In the genomic region with DNA sequence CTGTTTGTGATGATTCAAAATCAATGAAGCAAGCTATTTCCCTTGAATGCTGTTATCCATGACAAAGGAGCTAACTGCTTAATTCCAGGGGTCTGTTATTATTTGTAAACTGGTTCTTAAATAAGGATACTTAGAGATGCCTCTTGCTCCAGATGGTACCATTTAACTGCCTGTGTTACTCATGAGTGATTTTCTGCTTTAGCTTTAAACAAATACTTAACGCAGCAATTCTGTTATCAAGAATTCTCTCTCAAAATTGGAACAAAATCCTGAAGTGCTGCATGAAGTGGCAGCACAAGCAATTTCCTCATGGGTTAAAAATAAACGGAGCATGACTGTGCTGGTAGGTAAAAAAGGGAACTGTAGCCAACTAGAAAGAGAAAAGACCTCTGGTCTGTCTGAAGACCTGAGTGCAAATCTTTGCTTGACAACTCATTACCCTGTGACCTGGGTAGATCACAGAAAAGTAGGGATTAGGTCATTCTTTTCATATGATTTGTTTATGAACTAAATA, we compare ENCODE assay signal across 1 cellular context.
TF ChIP-seq lines count a peak whose summit lies in the region.

No MANE protein-coding gene starts in this region.

TF ChIP-seq in H1, 55 proteins besides CTCF, POLR2A, EP300 and RAD21 (continued from another document):
- TF ChIP-seq, protein P1, sequence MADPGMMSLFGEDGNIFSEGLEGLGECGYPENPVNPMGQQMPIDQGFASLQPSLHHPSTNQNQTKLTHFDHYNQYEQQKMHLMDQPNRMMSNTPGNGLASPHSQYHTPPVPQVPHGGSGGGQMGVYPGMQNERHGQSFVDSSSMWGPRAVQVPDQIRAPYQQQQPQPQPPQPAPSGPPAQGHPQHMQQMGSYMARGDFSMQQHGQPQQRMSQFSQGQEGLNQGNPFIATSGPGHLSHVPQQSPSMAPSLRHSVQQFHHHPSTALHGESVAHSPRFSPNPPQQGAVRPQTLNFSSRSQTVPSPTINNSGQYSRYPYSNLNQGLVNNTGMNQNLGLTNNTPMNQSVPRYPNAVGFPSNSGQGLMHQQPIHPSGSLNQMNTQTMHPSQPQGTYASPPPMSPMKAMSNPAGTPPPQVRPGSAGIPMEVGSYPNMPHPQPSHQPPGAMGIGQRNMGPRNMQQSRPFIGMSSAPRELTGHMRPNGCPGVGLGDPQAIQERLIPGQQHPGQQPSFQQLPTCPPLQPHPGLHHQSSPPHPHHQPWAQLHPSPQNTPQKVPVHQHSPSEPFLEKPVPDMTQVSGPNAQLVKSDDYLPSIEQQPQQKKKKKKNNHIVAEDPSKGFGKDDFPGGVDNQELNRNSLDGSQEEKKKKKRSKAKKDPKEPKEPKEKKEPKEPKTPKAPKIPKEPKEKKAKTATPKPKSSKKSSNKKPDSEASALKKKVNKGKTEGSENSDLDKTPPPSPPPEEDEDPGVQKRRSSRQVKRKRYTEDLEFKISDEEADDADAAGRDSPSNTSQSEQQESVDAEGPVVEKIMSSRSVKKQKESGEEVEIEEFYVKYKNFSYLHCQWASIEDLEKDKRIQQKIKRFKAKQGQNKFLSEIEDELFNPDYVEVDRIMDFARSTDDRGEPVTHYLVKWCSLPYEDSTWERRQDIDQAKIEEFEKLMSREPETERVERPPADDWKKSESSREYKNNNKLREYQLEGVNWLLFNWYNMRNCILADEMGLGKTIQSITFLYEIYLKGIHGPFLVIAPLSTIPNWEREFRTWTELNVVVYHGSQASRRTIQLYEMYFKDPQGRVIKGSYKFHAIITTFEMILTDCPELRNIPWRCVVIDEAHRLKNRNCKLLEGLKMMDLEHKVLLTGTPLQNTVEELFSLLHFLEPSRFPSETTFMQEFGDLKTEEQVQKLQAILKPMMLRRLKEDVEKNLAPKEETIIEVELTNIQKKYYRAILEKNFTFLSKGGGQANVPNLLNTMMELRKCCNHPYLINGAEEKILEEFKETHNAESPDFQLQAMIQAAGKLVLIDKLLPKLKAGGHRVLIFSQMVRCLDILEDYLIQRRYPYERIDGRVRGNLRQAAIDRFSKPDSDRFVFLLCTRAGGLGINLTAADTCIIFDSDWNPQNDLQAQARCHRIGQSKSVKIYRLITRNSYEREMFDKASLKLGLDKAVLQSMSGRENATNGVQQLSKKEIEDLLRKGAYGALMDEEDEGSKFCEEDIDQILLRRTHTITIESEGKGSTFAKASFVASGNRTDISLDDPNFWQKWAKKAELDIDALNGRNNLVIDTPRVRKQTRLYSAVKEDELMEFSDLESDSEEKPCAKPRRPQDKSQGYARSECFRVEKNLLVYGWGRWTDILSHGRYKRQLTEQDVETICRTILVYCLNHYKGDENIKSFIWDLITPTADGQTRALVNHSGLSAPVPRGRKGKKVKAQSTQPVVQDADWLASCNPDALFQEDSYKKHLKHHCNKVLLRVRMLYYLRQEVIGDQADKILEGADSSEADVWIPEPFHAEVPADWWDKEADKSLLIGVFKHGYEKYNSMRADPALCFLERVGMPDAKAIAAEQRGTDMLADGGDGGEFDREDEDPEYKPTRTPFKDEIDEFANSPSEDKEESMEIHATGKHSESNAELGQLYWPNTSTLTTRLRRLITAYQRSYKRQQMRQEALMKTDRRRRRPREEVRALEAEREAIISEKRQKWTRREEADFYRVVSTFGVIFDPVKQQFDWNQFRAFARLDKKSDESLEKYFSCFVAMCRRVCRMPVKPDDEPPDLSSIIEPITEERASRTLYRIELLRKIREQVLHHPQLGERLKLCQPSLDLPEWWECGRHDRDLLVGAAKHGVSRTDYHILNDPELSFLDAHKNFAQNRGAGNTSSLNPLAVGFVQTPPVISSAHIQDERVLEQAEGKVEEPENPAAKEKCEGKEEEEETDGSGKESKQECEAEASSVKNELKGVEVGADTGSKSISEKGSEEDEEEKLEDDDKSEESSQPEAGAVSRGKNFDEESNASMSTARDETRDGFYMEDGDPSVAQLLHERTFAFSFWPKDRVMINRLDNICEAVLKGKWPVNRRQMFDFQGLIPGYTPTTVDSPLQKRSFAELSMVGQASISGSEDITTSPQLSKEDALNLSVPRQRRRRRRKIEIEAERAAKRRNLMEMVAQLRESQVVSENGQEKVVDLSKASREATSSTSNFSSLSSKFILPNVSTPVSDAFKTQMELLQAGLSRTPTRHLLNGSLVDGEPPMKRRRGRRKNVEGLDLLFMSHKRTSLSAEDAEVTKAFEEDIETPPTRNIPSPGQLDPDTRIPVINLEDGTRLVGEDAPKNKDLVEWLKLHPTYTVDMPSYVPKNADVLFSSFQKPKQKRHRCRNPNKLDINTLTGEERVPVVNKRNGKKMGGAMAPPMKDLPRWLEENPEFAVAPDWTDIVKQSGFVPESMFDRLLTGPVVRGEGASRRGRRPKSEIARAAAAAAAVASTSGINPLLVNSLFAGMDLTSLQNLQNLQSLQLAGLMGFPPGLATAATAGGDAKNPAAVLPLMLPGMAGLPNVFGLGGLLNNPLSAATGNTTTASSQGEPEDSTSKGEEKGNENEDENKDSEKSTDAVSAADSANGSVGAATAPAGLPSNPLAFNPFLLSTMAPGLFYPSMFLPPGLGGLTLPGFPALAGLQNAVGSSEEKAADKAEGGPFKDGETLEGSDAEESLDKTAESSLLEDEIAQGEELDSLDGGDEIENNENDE (IDR thresholded peaks at IDR 0.05; ENCODE audit: insufficient replicate concordance, low read length): peak; percentile 52
- TF ChIP-seq POU5F1 (IDR thresholded peaks at IDR 0.05; ENCODE audit: low read depth, low read length) (peak; percentile 51; the same call in 1 of the 2 replicates), TCF12 (IDR thresholded peaks at IDR 0.05; ENCODE audit: low read depth, low read length) (peak; percentile 55; the same call in 1 of the 2 replicates)
